In genomic region chr9:131446276-131446675, GRCh38 we compare ENCODE assay signal across 16 cellular contexts. TPM values are rescaled to one million over a fixed set of nuclear protein-coding genes. Genes with fewer than 3 reads are reported as not detected.
A peak's percentile ranks its signal among the peaks of the same experiment; 100 is the strongest.
DNase-seq lines count a peak whose midpoint lies in the region; ATAC-seq and TF ChIP-seq lines count a peak whose summit lies in the region.
"Had no signal": no experiment of that assay in that cellular context is flagged by ENCODE, and none has a peak within 500 bp of the region (broad histone marks: within the 10 kb centered on the region; RNA-seq: fewer than 3 reads in every experiment).

No MANE protein-coding gene starts in this region.

- no peaks in the 10 kb centered on the region for H3K9me3 Mint-ChIP-seq in T-helper 2 cell treated with Interferon-gamma antibody and Interleukin-4, amounts not matched to agents 5 μg/mL and 100 μg/mL, for 36 hours
- H3K9me3 Mint-ChIP-seq in dendritic cell treated with granulocyte-macrophage colony-stimulating factor and Interleukin-4, amounts not matched to agents 40 ng/mL and 50 ng/mL, for 4 days, result no peaks in the 10 kb centered on the region

- H3K27ac Mint-ChIP-seq in T-helper 2 cell treated with Interferon-gamma antibody and Interleukin-4, amounts not matched to agents 5 μg/mL and 100 μg/mL, for 36 hours, result peak overlapping the region; percentile 39
- peak overlapping the region; percentile 49 for H3K27ac Mint-ChIP-seq in dendritic cell treated with granulocyte-macrophage colony-stimulating factor and Interleukin-4, amounts not matched to agents 40 ng/mL and 50 ng/mL, for 4 days

- peaks cover 69% of the 10 kb centered on the region for H3K36me3 Mint-ChIP-seq in T-helper 2 cell treated with Interferon-gamma antibody and Interleukin-4, amounts not matched to agents 5 μg/mL and 100 μg/mL, for 36 hours (ENCODE audit: low read depth)
- peaks cover 98% of the 10 kb centered on the region for H3K36me3 Mint-ChIP-seq in dendritic cell treated with granulocyte-macrophage colony-stimulating factor and Interleukin-4, amounts not matched to agents 40 ng/mL and 50 ng/mL, for 4 days (ENCODE audit: low read depth)

- peaks cover 7% of the 10 kb centered on the region for H3K4me1 Mint-ChIP-seq in T-helper 2 cell treated with Interferon-gamma antibody and Interleukin-4, amounts not matched to agents 5 μg/mL and 100 μg/mL, for 36 hours (ENCODE audit: low read depth)
- H3K4me1 Mint-ChIP-seq in dendritic cell treated with granulocyte-macrophage colony-stimulating factor and Interleukin-4, amounts not matched to agents 40 ng/mL and 50 ng/mL, for 4 days (ENCODE audit: low read depth), result peaks cover 31% of the 10 kb centered on the region

- no peak for DNase-seq in T-helper 2 cell treated with Interferon-gamma antibody and Interleukin-4, amounts not matched to agents 5 μg/mL and 100 μg/mL, for 36 hours (ENCODE audit: low spot score)
- no peak for DNase-seq in T-helper 2 cell
- DNase-seq in AG20443 (ENCODE audit: low spot score), result peak; percentile 1
- peak; percentile 37 for DNase-seq in posterior vena cava (ENCODE audit: low spot score)
- DNase-seq in H7, result no peak
- DNase-seq in COLO829 (ENCODE audit: low spot score), result no peak
- no peak for DNase-seq in mucosa of descending colon
- DNase-seq: IMR-90, MV-4-11, NCI-H1436, NCI-H510A treated with DMSO at 0.1 percent for 48 hours, SHP77 had no signal

- intact Hi-C loops in dendritic cell treated with granulocyte-macrophage colony-stimulating factor and Interleukin-4, amounts not matched to agents 40 ng/mL and 50 ng/mL, for 4 days (cut with micrococcal nuclease), result loop anchor here (10.0 kb wide), 1 partner anchor 51 kb away; the partner anchor contains the start of gene PRRC2B
- intact Hi-C loops in posterior vena cava (cut with DNase I), result no loop called here
- intact Hi-C loops in mucosa of descending colon (cut with DNase I, micrococcal nuclease), result no loop called here

- H3K27me3 Mint-ChIP-seq in T-helper 2 cell treated with Interferon-gamma antibody and Interleukin-4, amounts not matched to agents 5 μg/mL and 100 μg/mL, for 36 hours (ENCODE audit: low read depth), result no peaks in the 10 kb centered on the region
- no peaks in the 10 kb centered on the region for H3K27me3 Mint-ChIP-seq in dendritic cell treated with granulocyte-macrophage colony-stimulating factor and Interleukin-4, amounts not matched to agents 40 ng/mL and 50 ng/mL, for 4 days

- no peak for ATAC-seq in mucosa of descending colon
- ATAC-seq: HCT116 had no signal

- H3K9me3 ChIP-seq in mucosa of descending colon, result no peaks in the 10 kb centered on the region
- H3K9me3 ChIP-seq: BLaER1 treated with 17β-estradiol and CSF1 and Interleukin-3, amounts not matched to agents 10 nM and 100 nM; Peyer's patch had no signal

- H3K27me3 ChIP-seq in H7 (ENCODE audit: control insufficient read depth, insufficient read depth, low read length), result no peaks in the 10 kb centered on the region
- H3K27me3 ChIP-seq: BLaER1 treated with 17β-estradiol and CSF1 and Interleukin-3, amounts not matched to agents 10 nM and 100 nM; Peyer's patch had no signal

- H3K4me3 Mint-ChIP-seq in T-helper 2 cell treated with Interferon-gamma antibody and Interleukin-4, amounts not matched to agents 5 μg/mL and 100 μg/mL, for 36 hours, result no peak overlapping the region
- H3K4me3 Mint-ChIP-seq in dendritic cell treated with granulocyte-macrophage colony-stimulating factor and Interleukin-4, amounts not matched to agents 40 ng/mL and 50 ng/mL, for 4 days, result no peak overlapping the region

- H3K4me3 ChIP-seq in H7 (ENCODE audit: insufficient read depth, low read depth, low read length) (no peak overlapping the region), mucosa of descending colon (no peak overlapping the region)
- H3K4me3 ChIP-seq: BLaER1 treated with 17β-estradiol and CSF1 and Interleukin-3, amounts not matched to agents 10 nM and 100 nM; Peyer's patch had no signal

- no peak for TF ChIP-seq CTCF in mucosa of descending colon (IDR thresholded peaks at IDR 0.05)

- no peaks in the 10 kb centered on the region for H3K4me1 ChIP-seq in mucosa of descending colon (ENCODE audit: low read depth)

- peaks cover 46% of the 10 kb centered on the region for H3K36me3 ChIP-seq in H7 (replicated peaks; ENCODE audit: control insufficient read depth, insufficient read depth, low read length)
- H3K36me3 ChIP-seq in mucosa of descending colon (ENCODE audit: low read depth), result peaks cover 5% of the 10 kb centered on the region

RNA-seq across cellular contexts. Expression of gene PRRC2B, which starts 52.4 kb away (rescaled TPM):
- total RNA-seq in posterior vena cava (100 to 1,000 TPM; 148 to 151 TPM), mucosa of descending colon (100 to 1,000 TPM; 105 to 175 (median 113) TPM)
- 77.4 and 102 TPM in 2 replicates for total RNA-seq in H7 (2014; rRNA removed; shearing (Covaris generic))

RNA-seq across cellular contexts. Expression of gene POMT1, which starts 56.4 kb away (rescaled TPM):
- total RNA-seq in posterior vena cava (10 to 100 TPM; 18.2 to 22.8 TPM), mucosa of descending colon (10 to 100 TPM; 26.1 to 40.5 (median 35.4) TPM)
- 21.1 and 24.0 TPM in 2 replicates for total RNA-seq in H7 (2014; rRNA removed; shearing (Covaris generic))

Comparison
In these comparisons a context has a peak if more than half of its experiments do, and no peak if none do; other contexts are left out.
1. DNase-seq: peak in AG20443 (single experiment) and posterior vena cava (single experiment); none in T-helper 2 cell treated with Interferon-gamma antibody and Interleukin-4, amounts not matched to agents 5 μg/mL and 100 μg/mL, for 36 hours (single experiment), T-helper 2 cell (0 of 5), H7 (single experiment), COLO829 (single experiment) and mucosa of descending colon (0 of 3).